8 cellular contexts compared by ENCODE assay signal in genomic region chr9:37197158-37198033, GRCh38.
DNase-seq lines count a peak whose midpoint lies in the region; ATAC-seq and TF ChIP-seq lines count a peak whose summit lies in the region.

No MANE protein-coding gene starts in this region.

- H3K27me3 ChIP-seq in NT2/D1 (ENCODE audit: insufficient read depth, insufficient read length), result no peaks in the 10 kb centered on the region

- DNase-seq in NT2/D1 (ENCODE audit: low read depth, low spot score), result peak; percentile 25
- peak; percentile 92 to 96 for DNase-seq in erythroblast (lab: John Stamatoyannopoulos, UW)
- no peak for DNase-seq in posterior vena cava (ENCODE audit: low spot score)
- no peak for DNase-seq in NCI-H2029 treated with DMSO at 0.1 percent for 48 hours (lab: John Stamatoyannopoulos, UW)

- H3K9me3 ChIP-seq in NT2/D1 (ENCODE audit: insufficient read depth, low read length), result no peaks in the 10 kb centered on the region

- ATAC-seq in GM18505 (IDR thresholded peaks at IDR 0.05; ENCODE audit: unreplicated experiment) (peak; percentile 56), HG02678 (IDR thresholded peaks at IDR 0.05; ENCODE audit: unreplicated experiment) (peak; percentile 56), HG02981 (IDR thresholded peaks at IDR 0.05; ENCODE audit: unreplicated experiment) (no peak), GM19463 (IDR thresholded peaks at IDR 0.05; ENCODE audit: unreplicated experiment) (no peak)

- no peaks in the 10 kb centered on the region for H3K4me1 ChIP-seq in NT2/D1 (ENCODE audit: insufficient read depth, insufficient read length)

- TF ChIP-seq POLR2A in GM18505 (IDR thresholded peaks at IDR 0.05; ENCODE audit: borderline replicate concordance, extremely low read depth, insufficient read depth, insufficient read length) (peak; percentile 25), erythroblast (IDR thresholded peaks at IDR 0.05; ENCODE audit: low read length) (no peak)

- intact Hi-C loops in posterior vena cava (cut with DNase I), result no loop called here

- H3K4me3 ChIP-seq in NT2/D1 (ENCODE audit: insufficient read length, low read depth), result no peak overlapping the region

- H3K9ac ChIP-seq in NT2/D1 (ENCODE audit: insufficient read length, low read depth), result no peak overlapping the region

- no peaks in the 10 kb centered on the region for H3K36me3 ChIP-seq in NT2/D1 (ENCODE audit: insufficient read depth, insufficient read length, low read length)

Comparison
In these comparisons a context has a peak if more than half of its experiments do, and no peak if none do; other contexts are left out.
1. ATAC-seq: peak in GM18505 (single experiment) and HG02678 (single experiment); none in HG02981 (single experiment) and GM19463 (single experiment).
2. DNase-seq: peak in NT2/D1 (single experiment) and erythroblast (2 of 2); none in posterior vena cava (single experiment) and NCI-H2029 treated with DMSO at 0.1 percent for 48 hours (single experiment).